ENCODE assay signal across 28 cellular contexts in genomic region chr9:136213733-136214132, GRCh38. TPM values are rescaled to one million over a fixed set of nuclear protein-coding genes. Genes with fewer than 3 reads are reported as not detected.
DNase-seq lines count a peak whose midpoint lies in the region; ATAC-seq and TF ChIP-seq lines count a peak whose summit lies in the region.
"Had no signal": no experiment of that assay in that cellular context is flagged by ENCODE, and none has a peak within 500 bp of the region (broad histone marks: within the 10 kb centered on the region; RNA-seq: fewer than 3 reads in every experiment).

No MANE protein-coding gene starts in this region.

- H3K27me3 ChIP-seq in right cardiac atrium (ENCODE audit: control insufficient read depth, insufficient read depth): no peaks in the 10 kb centered on the region
- no peaks in the 10 kb centered on the region for H3K27me3 ChIP-seq in WERI-Rb-1 (ENCODE audit: insufficient read depth, low read depth, severe bottlenecking)
- H3K27me3 ChIP-seq: BE2C, BLaER1 had no signal

- in situ Hi-C loops in ACHN (cut with HindIII; ENCODE audit: low pct_ligation_motif_present, low pct_unique_long_range_greater_than_20kb, low sequenced_read_pairs): no loop called here

- CTCF ChIA-PET in activated naive CD4-positive, alpha-beta T cell treated with anti-CD3 and anti-CD28 coated beads, Interleukin-2, amount 10 ng/mL, durations not matched to agents 7 days and 5 days (lab: Charles Lee): no interaction called here

- peak; percentile 55 for DNase-seq in Right ventricle myocardium inferior (ENCODE audit: missing footprints)
- DNase-seq in right cardiac atrium: no peak
- peak; percentile 36 for DNase-seq in ACHN
- DNase-seq in WERI-Rb-1: no peak
- DNase-seq in activated naive CD4-positive, alpha-beta T cell treated with anti-CD3 and anti-CD28 coated beads, Interleukin-2, amount 10 ng/mL, durations not matched to agents 7 days and 5 days: no peak
- DNase-seq: BE2C; C1 segment of cervical spinal cord; CD4-positive, alpha-beta memory T cell; CD4-positive, CD25-positive, alpha-beta regulatory T cell; CD8-positive, alpha-beta memory T cell; COR-L47; DMS 273 treated with DMSO at 0.1 percent for 48 hours; DMS153; DMS53; DMS79; DND-41; EL; GDM1 had no signal

- H3K4me1 ChIP-seq in right cardiac atrium (ENCODE audit: control insufficient read depth, insufficient read depth, low read length): no peaks in the 10 kb centered on the region
- H3K4me1 ChIP-seq: A549 had no signal

- H3K27me3 Mint-ChIP-seq in stimulated activated memory B cell treated with anti-CD40 and anti-IgM and Interleukin-4, amounts not matched to agents 10 μg/mL and 1 μg/mL and 100 μg/mL, for 72 hours: no peaks in the 10 kb centered on the region
- no peaks in the 10 kb centered on the region for H3K27me3 Mint-ChIP-seq in activated naive CD4-positive, alpha-beta T cell treated with anti-CD3 and anti-CD28 coated beads, Interleukin-2, amount 10 ng/mL, durations not matched to agents 7 days and 5 days
- H3K27me3 Mint-ChIP-seq: CD4-positive, alpha-beta memory T cell; CD4-positive, CD25-positive, alpha-beta regulatory T cell; CD8-positive, alpha-beta memory T cell had no signal

- intact Hi-C loops in Right ventricle myocardium inferior (cut with DNase I) (no loop called here), right cardiac atrium (cut with DNase I) (no loop called here)

- ATAC-seq in Right ventricle myocardium inferior (no peak), right cardiac atrium (no peak)
- no peak for ATAC-seq in stimulated activated memory B cell treated with anti-CD40 and anti-IgM and Interleukin-4, amounts not matched to agents 10 μg/mL and 1 μg/mL and 100 μg/mL, for 72 hours
- ATAC-seq: A549, GM12878 had no signal

- no peak overlapping the region for H3K27ac Mint-ChIP-seq in stimulated activated memory B cell treated with anti-CD40 and anti-IgM and Interleukin-4, amounts not matched to agents 10 μg/mL and 1 μg/mL and 100 μg/mL, for 72 hours
- no peak overlapping the region for H3K27ac Mint-ChIP-seq in activated naive CD4-positive, alpha-beta T cell treated with anti-CD3 and anti-CD28 coated beads, Interleukin-2, amount 10 ng/mL, durations not matched to agents 7 days and 5 days
- H3K27ac Mint-ChIP-seq: CD4-positive, alpha-beta memory T cell; CD4-positive, CD25-positive, alpha-beta regulatory T cell had no signal

- no peak overlapping the region for H3K4me3 Mint-ChIP-seq in stimulated activated memory B cell treated with anti-CD40 and anti-IgM and Interleukin-4, amounts not matched to agents 10 μg/mL and 1 μg/mL and 100 μg/mL, for 72 hours
- H3K4me3 Mint-ChIP-seq in activated naive CD4-positive, alpha-beta T cell treated with anti-CD3 and anti-CD28 coated beads, Interleukin-2, amount 10 ng/mL, durations not matched to agents 7 days and 5 days: no peak overlapping the region
- H3K4me3 Mint-ChIP-seq: CD14-positive monocyte; CD4-positive, alpha-beta memory T cell; CD4-positive, CD25-positive, alpha-beta regulatory T cell; CD8-positive, alpha-beta memory T cell had no signal

- peaks cover 14% of the 10 kb centered on the region for H3K4me1 Mint-ChIP-seq in stimulated activated memory B cell treated with anti-CD40 and anti-IgM and Interleukin-4, amounts not matched to agents 10 μg/mL and 1 μg/mL and 100 μg/mL, for 72 hours
- H3K4me1 Mint-ChIP-seq in activated naive CD4-positive, alpha-beta T cell treated with anti-CD3 and anti-CD28 coated beads, Interleukin-2, amount 10 ng/mL, durations not matched to agents 7 days and 5 days: no peaks in the 10 kb centered on the region
- H3K4me1 Mint-ChIP-seq: CD14-positive monocyte; CD4-positive, alpha-beta memory T cell; CD4-positive, CD25-positive, alpha-beta regulatory T cell; CD8-positive, alpha-beta memory T cell had no signal

- WGBS in right cardiac atrium: 91% methylated on average over 9 of the region's 9 CpGs

- H3K36me3 Mint-ChIP-seq in stimulated activated memory B cell treated with anti-CD40 and anti-IgM and Interleukin-4, amounts not matched to agents 10 μg/mL and 1 μg/mL and 100 μg/mL, for 72 hours: peaks cover 79% of the 10 kb centered on the region
- H3K36me3 Mint-ChIP-seq in activated naive CD4-positive, alpha-beta T cell treated with anti-CD3 and anti-CD28 coated beads, Interleukin-2, amount 10 ng/mL, durations not matched to agents 7 days and 5 days: peaks cover 27% of the 10 kb centered on the region

- H3K27ac ChIP-seq in right cardiac atrium (ENCODE audit: low read length) (no peak overlapping the region), WERI-Rb-1 (peak overlapping the region; percentile 98)
- H3K27ac ChIP-seq: 22Rv1, A549, BLaER1 had no signal

- H3K9me3 ChIP-seq in right cardiac atrium (ENCODE audit: control insufficient read depth, low read length) (no peaks in the 10 kb centered on the region), WERI-Rb-1 (ENCODE audit: severe bottlenecking) (peaks cover 4% of the 10 kb centered on the region)
- H3K9me3 ChIP-seq: A549, BE2C had no signal

- H3K4me3 ChIP-seq in right cardiac atrium (ENCODE audit: low read length): no peak overlapping the region
- no peak overlapping the region for H3K4me3 ChIP-seq in WERI-Rb-1 (ENCODE audit: low read depth, low read length)
- H3K4me3 ChIP-seq: A549, BLaER1, GM12878 had no signal

- TF ChIP-seq CTCF in WERI-Rb-1 (IDR thresholded peaks at IDR 0.05; ENCODE audit: low read depth, low read length): no peak

- no peaks in the 10 kb centered on the region for H3K9me3 Mint-ChIP-seq in stimulated activated memory B cell treated with anti-CD40 and anti-IgM and Interleukin-4, amounts not matched to agents 10 μg/mL and 1 μg/mL and 100 μg/mL, for 72 hours
- H3K9me3 Mint-ChIP-seq in activated naive CD4-positive, alpha-beta T cell treated with anti-CD3 and anti-CD28 coated beads, Interleukin-2, amount 10 ng/mL, durations not matched to agents 7 days and 5 days: no peaks in the 10 kb centered on the region
- H3K9me3 Mint-ChIP-seq: CD4-positive, alpha-beta memory T cell; CD8-positive, alpha-beta memory T cell had no signal

- peaks cover 93% of the 10 kb centered on the region for H3K36me3 ChIP-seq in WERI-Rb-1

RNA-seq across cellular contexts. Expression of gene LHX3, which starts 8.8 kb away (rescaled TPM):
- total RNA-seq in Right ventricle myocardium inferior (not detected), right cardiac atrium (not detected)
- not detected for polyA plus RNA-seq in right cardiac atrium
- total RNA-seq: A172; CD4-positive, alpha-beta memory T cell; CD4-positive, CD25-positive, alpha-beta regulatory T cell; CD8-positive, alpha-beta memory T cell; Daoy; G401; GM12878 had no signal
- polyA plus RNA-seq: AG04450; CD14-positive monocyte; CD4-positive, alpha-beta memory T cell; CD4-positive, CD25-positive, alpha-beta regulatory T cell; CD8-positive, alpha-beta memory T cell; GM12878 had no signal

RNA-seq across cellular contexts. Expression of gene QSOX2, which starts 31.9 kb away (rescaled TPM):
- total RNA-seq in Right ventricle myocardium inferior: 8.3 TPM
- total RNA-seq in right cardiac atrium: 1 to 10 TPM; 5.3 to 9.0 (median 7.5) TPM
- 4.5 TPM for polyA plus RNA-seq in right cardiac atrium

Comparison
In these comparisons a context has a peak if more than half of its experiments do, and no peak if none do; other contexts are left out.
1. DNase-seq: peak in Right ventricle myocardium inferior (single experiment) and ACHN (single experiment); none in right cardiac atrium (0 of 3), WERI-Rb-1 (single experiment) and activated naive CD4-positive, alpha-beta T cell treated with anti-CD3 and anti-CD28 coated beads, Interleukin-2, amount 10 ng/mL, durations not matched to agents 7 days and 5 days (single experiment).